ENCODE assay signal across 27 cellular contexts in the genomic region with DNA sequence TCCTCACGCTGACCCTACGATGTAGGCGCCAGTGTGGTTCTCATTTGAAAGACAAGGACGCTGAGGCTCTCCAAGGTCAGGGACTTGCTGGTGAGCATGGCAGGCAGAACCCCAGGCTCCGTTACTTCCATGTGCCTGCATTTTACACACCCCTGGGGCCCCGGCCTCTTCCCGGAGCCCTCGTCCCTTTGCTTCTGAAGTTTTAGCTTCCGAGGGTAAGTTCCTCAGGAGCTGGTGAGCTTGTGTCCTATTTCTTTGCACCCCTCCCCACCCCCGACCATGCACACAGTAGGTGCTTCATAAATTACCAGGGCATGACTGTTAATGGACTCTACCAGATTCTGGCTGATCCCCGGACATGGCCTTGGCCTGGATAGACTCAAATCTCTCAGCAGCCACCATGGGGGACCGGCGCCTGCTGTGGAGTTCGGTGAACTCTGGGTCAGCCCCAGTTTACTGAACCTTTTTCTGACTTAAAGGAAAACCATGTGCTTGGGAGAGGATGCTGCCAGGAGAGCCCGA. TPM values are rescaled to one million over a fixed set of nuclear protein-coding genes. Genes with fewer than 3 reads are reported as not detected.
DNase-seq lines count a peak whose midpoint lies in the region; ATAC-seq, FAIRE-seq and TF ChIP-seq lines count a peak whose summit lies in the region.
"Had no signal": no experiment of that assay in that cellular context is flagged by ENCODE, and none has a peak within 500 bp of the region (broad histone marks: within the 10 kb centered on the region; RNA-seq: fewer than 3 reads in every experiment).

No MANE protein-coding gene starts in this region.

- no peaks in the 10 kb centered on the region for H3K36me3 Mint-ChIP-seq in osteocyte (ENCODE audit: unreplicated experiment)
- H3K36me3 Mint-ChIP-seq in mesothelial cell of epicardium: no peaks in the 10 kb centered on the region
- H3K36me3 Mint-ChIP-seq: activated naive CD8-positive, alpha-beta T cell treated with anti-CD3 and anti-CD28 coated beads, Interleukin-2, amount 10 ng/mL, durations not matched to agents 7 days and 5 days; CD4-positive, alpha-beta memory T cell had no signal

- ATAC-seq in Right ventricle myocardium inferior (no peak), left ventricle myocardium superior (no peak), HG03520 (IDR thresholded peaks at IDR 0.05; ENCODE audit: unreplicated experiment) (no peak)
- ATAC-seq: activated CD4-positive, alpha-beta T cell treated with anti-CD3 and anti-CD28 coated beads for 36 hours; SK-N-SH treated with all-trans-retinoic acid at 6 μM for 48 hours had no signal

- H3K9me3 Mint-ChIP-seq in osteocyte (ENCODE audit: unreplicated experiment) (no peaks in the 10 kb centered on the region), mesothelial cell of epicardium (no peaks in the 10 kb centered on the region)
- H3K9me3 Mint-ChIP-seq: activated naive CD8-positive, alpha-beta T cell treated with anti-CD3 and anti-CD28 coated beads, Interleukin-2, amount 10 ng/mL, durations not matched to agents 7 days and 5 days; HFFc6 had no signal

- DNase-seq in Right ventricle myocardium inferior (ENCODE audit: missing footprints) (peak; percentile 31), left ventricle myocardium superior (no peak), kidney (peak; percentile 61), osteocyte (ENCODE audit: extremely low spot score, unreplicated experiment) (no peak), cerebellar cortex (ENCODE audit: low spot score) (no peak), SKM-1 (lab: John Stamatoyannopoulos, UW; ENCODE audit: unreplicated experiment) (no peak), mesothelial cell of epicardium (ENCODE audit: low spot score in 2 of 2, unreplicated experiment in 2 of 2) (no peak)
- DNase-seq: activated CD4-positive, alpha-beta T cell treated with anti-CD3 and anti-CD28 coated beads for 36 hours; activated effector memory CD4-positive, alpha-beta T cell treated with Interleukin-2 at 50 U/mL for 16 hours; activated naive CD8-positive, alpha-beta T cell treated with anti-CD3 and anti-CD28 coated beads, Interleukin-2, amount 10 ng/mL, durations not matched to agents 7 days and 5 days; CD4-positive, alpha-beta memory T cell; cerebellar nuclear complex; DMS 273 treated with DMSO at 0.1 percent for 48 hours; HFFc6; small intestine; substantia nigra; T-helper 2 cell; upper lobe of left lung had no signal

- no peaks in the 10 kb centered on the region for H3K9me3 ChIP-seq in kidney (ENCODE audit: control insufficient read depth in 1 of 2, low read length in 2 of 2)
- H3K9me3 ChIP-seq: prostate gland, upper lobe of left lung had no signal

- intact Hi-C loops in Right ventricle myocardium inferior (cut with DNase I) (no loop called here), left ventricle myocardium superior (cut with micrococcal nuclease) (no loop called here), kidney (cut with DNase I) (no loop called here)

- H3K4me1 Mint-ChIP-seq in osteocyte (ENCODE audit: unreplicated experiment): peaks cover 35% of the 10 kb centered on the region
- H3K4me1 Mint-ChIP-seq in mesothelial cell of epicardium: peaks cover 19% of the 10 kb centered on the region
- H3K4me1 Mint-ChIP-seq: activated CD4-positive, alpha-beta T cell treated with anti-CD3 and anti-CD28 coated beads for 36 hours; activated naive CD8-positive, alpha-beta T cell treated with anti-CD3 and anti-CD28 coated beads, Interleukin-2, amount 10 ng/mL, durations not matched to agents 7 days and 5 days; CD4-positive, alpha-beta memory T cell had no signal

- peaks cover 9 to 10% of the 10 kb centered on the region in 2 donors for H3K4me1 ChIP-seq in kidney (ENCODE audit: control insufficient read depth in 1 of 2, insufficient read depth in 1 of 2, low read depth in 1 of 2, low read length in 2 of 2)

- TF ChIP-seq CTCF in kidney (IDR thresholded peaks at IDR 0.05; ENCODE audit: borderline replicate concordance, extremely low read depth, insufficient read depth) (no peak), osteocyte (IDR thresholded peaks at IDR 0.05) (no peak), mesothelial cell of epicardium (IDR thresholded peaks at IDR 0.05; ENCODE audit: unreplicated experiment) (no peak)

- FAIRE-seq in kidney (lab: Jason Lieb, UNC): no peak
- FAIRE-seq: endothelial cell of umbilical vein, GM12892, islet of Langerhans, small intestine had no signal

- H3K27me3 Mint-ChIP-seq in osteocyte (ENCODE audit: unreplicated experiment): no peaks in the 10 kb centered on the region
- peaks cover 2% of the 10 kb centered on the region for H3K27me3 Mint-ChIP-seq in mesothelial cell of epicardium (ENCODE audit: low read depth)
- H3K27me3 Mint-ChIP-seq: activated CD4-positive, alpha-beta T cell treated with anti-CD3 and anti-CD28 coated beads for 36 hours; activated naive CD8-positive, alpha-beta T cell treated with anti-CD3 and anti-CD28 coated beads, Interleukin-2, amount 10 ng/mL, durations not matched to agents 7 days and 5 days; CD4-positive, alpha-beta memory T cell had no signal

- no peaks in the 10 kb centered on the region for H3K36me3 ChIP-seq in kidney (ENCODE audit: control insufficient read depth in 1 of 2, insufficient read depth in 2 of 2, low read length in 2 of 2)
- H3K36me3 ChIP-seq: prostate gland, upper lobe of left lung had no signal

- H3K4me3 ChIP-seq in kidney (ENCODE audit: low read length in 2 of 2): no peak overlapping the region
- H3K4me3 ChIP-seq: prostate gland, upper lobe of left lung had no signal

- H3K4me3 Mint-ChIP-seq in osteocyte (ENCODE audit: unreplicated experiment) (no peak overlapping the region), mesothelial cell of epicardium (no peak overlapping the region)
- H3K4me3 Mint-ChIP-seq: activated CD4-positive, alpha-beta T cell treated with anti-CD3 and anti-CD28 coated beads for 36 hours; activated naive CD8-positive, alpha-beta T cell treated with anti-CD3 and anti-CD28 coated beads, Interleukin-2, amount 10 ng/mL, durations not matched to agents 7 days and 5 days; CD4-positive, alpha-beta memory T cell; HFFc6 had no signal

- H3K27ac Mint-ChIP-seq in osteocyte (ENCODE audit: unreplicated experiment): peak overlapping the region; percentile 52
- no peak overlapping the region for H3K27ac Mint-ChIP-seq in mesothelial cell of epicardium
- H3K27ac Mint-ChIP-seq: activated CD4-positive, alpha-beta T cell treated with anti-CD3 and anti-CD28 coated beads for 36 hours; activated naive CD8-positive, alpha-beta T cell treated with anti-CD3 and anti-CD28 coated beads, Interleukin-2, amount 10 ng/mL, durations not matched to agents 7 days and 5 days; CD4-positive, alpha-beta memory T cell; HFFc6 had no signal

- no peak overlapping the region for H3K9ac ChIP-seq in kidney (ENCODE audit: low read length in 2 of 2)

- H3K27ac ChIP-seq in kidney (ENCODE audit: low read depth in 2 of 2, low read length in 2 of 2): no peak overlapping the region
- H3K27ac ChIP-seq: 22Rv1, prostate gland, upper lobe of left lung had no signal

RNA-seq across cellular contexts. Expression of a gene that starts 59.3 kb away (rescaled TPM):
- total RNA-seq in Right ventricle myocardium inferior: 122 TPM
- 94.3 TPM for total RNA-seq in left ventricle myocardium superior
- 232 TPM for total RNA-seq in kidney
- polyA plus RNA-seq in kidney (ENCODE audit: insufficient read depth, low read depth, low replicate concordance): not detected
- 38.9 and 49.4 TPM in 2 replicates for total RNA-seq in osteocyte
- total RNA-seq in mesothelial cell of epicardium: 61.4 to 122 TPM (median 69.3 TPM) in 3 replicates
- total RNA-seq: lung microvascular endothelial cell, NCI-H460, prostate gland had no signal
- polyA plus RNA-seq: CD4-positive, alpha-beta memory T cell; endothelial cell of umbilical vein; small intestine had no signal

Comparison
In these comparisons a context has a peak if more than half of its experiments do, and no peak if none do; other contexts are left out.
1. DNase-seq: peak in Right ventricle myocardium inferior (single experiment) and kidney (single experiment); none in left ventricle myocardium superior (single experiment), osteocyte (single experiment), cerebellar cortex (single experiment), SKM-1 (single experiment) and mesothelial cell of epicardium (0 of 2).